ENCODE assay signal across 9 cellular contexts in the genomic region with DNA sequence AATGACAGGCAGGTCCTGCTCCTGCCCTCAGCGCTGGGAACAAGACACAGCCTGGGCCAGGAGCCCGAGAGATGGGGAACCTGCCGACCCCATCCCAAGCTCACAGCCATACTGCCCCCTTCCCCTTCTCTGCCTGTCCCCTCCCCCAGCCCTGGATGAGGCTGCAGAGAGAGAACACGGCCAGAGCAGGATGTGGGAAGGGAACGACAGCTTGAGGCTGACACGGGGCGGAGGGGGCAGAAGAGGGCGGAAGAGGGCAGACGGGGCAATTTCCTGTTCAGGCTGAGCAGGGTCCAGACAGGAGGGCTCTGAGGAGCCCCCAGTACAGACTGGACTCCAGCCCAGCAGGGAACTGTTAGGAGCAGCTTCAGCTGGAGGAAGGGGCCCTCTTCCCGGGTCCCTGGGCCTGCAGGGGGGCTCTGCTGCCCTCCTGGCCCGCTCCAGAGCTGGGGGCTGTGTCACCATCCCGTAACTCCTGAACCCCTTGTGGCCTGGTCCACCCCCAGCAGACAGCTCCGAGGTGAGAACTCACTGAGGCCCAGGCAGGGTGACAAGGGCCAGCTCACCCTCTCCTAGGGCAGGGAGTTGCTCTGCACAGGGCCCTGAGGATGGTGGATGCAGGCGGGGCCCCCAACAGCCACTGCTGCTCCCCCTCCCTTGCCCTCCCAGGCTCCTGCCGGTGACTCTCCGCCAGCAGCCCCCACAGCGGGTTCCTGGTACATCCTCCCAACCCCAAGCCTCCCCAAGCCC. TPM values are rescaled to one million over a fixed set of nuclear protein-coding genes. Genes with fewer than 3 reads are reported as not detected.
A peak's percentile ranks its signal among the peaks of the same experiment; 100 is the strongest.
DNase-seq lines count a peak whose midpoint lies in the region; ATAC-seq lines count a peak whose summit lies in the region.
"Had no signal": no experiment of that assay in that cellular context is flagged by ENCODE, and none has a peak within 500 bp of the region (broad histone marks: within the 10 kb centered on the region; RNA-seq: fewer than 3 reads in every experiment).

No MANE protein-coding gene starts in this region.

- WGBS in trophoblast cell (ENCODE audit: extremely low coverage, insufficient coverage, insufficient read length), result no CpG with 5 or more reads among the region's 17 CpGs

- H4K12ac ChIP-seq in trophoblast cell (ENCODE audit: low read depth, low read length), result no peak overlapping the region

- H3K27ac Mint-ChIP-seq in activated T-helper 1 cell treated with anti-CD3 and anti-CD28 coated beads, Interleukin-12 subunit alpha, Interleukin-12 subunit beta, Interleukin-2, Interleukin-4 antibody, amounts not matched to agents 30 ng/mL and 10 ng/mL and 1 ng/mL, durations not matched to agents 14 hours and 24 hours and 36 hours, result peak overlapping the region; percentile 73
- H3K27ac Mint-ChIP-seq: brain had no signal

- H4K8ac ChIP-seq in trophoblast cell (ENCODE audit: low read depth, low read length), result no peak overlapping the region

- peaks cover 14% of the 10 kb centered on the region for H3K36me3 Mint-ChIP-seq in activated T-helper 1 cell treated with anti-CD3 and anti-CD28 coated beads, Interleukin-12 subunit alpha, Interleukin-12 subunit beta, Interleukin-2, Interleukin-4 antibody, amounts not matched to agents 30 ng/mL and 10 ng/mL and 1 ng/mL, durations not matched to agents 14 hours and 24 hours and 36 hours (ENCODE audit: low read depth)

- intact Hi-C loops in activated T-helper 1 cell treated with anti-CD3 and anti-CD28 coated beads, Interleukin-12 subunit alpha, Interleukin-12 subunit beta, Interleukin-2, Interleukin-4 antibody, amounts not matched to agents 30 ng/mL and 10 ng/mL and 1 ng/mL, durations not matched to agents 14 hours and 24 hours and 36 hours (cut with micrococcal nuclease), result no loop called here

- H2BK5ac ChIP-seq in trophoblast cell (ENCODE audit: low read depth, low read length, poor library complexity), result no peak overlapping the region

- H2BK120ac ChIP-seq in trophoblast cell (ENCODE audit: insufficient read depth, low read length, poor library complexity), result no peak overlapping the region

- peaks cover 45% of the 10 kb centered on the region for H3K4me1 Mint-ChIP-seq in activated T-helper 1 cell treated with anti-CD3 and anti-CD28 coated beads, Interleukin-12 subunit alpha, Interleukin-12 subunit beta, Interleukin-2, Interleukin-4 antibody, amounts not matched to agents 30 ng/mL and 10 ng/mL and 1 ng/mL, durations not matched to agents 14 hours and 24 hours and 36 hours (ENCODE audit: low read depth)

- no peak overlapping the region for H3K9ac ChIP-seq in trophoblast cell (ENCODE audit: low read length)

- H3K79me2 ChIP-seq in trophoblast cell (ENCODE audit: control insufficient read depth, insufficient read depth, low read length, poor library complexity), result no peaks in the 10 kb centered on the region

- H3K27ac ChIP-seq in layer of hippocampus (ENCODE audit: low read depth, low read length), result peak overlapping the region; percentile 44
- peak overlapping the region; percentile 40 for H3K27ac ChIP-seq in substantia nigra (ENCODE audit: low read depth, low read length, poor library complexity, severe bottlenecking)
- no peak overlapping the region for H3K27ac ChIP-seq in trophoblast cell (ENCODE audit: low read depth, low read length)

- H3K9me3 Mint-ChIP-seq in activated T-helper 1 cell treated with anti-CD3 and anti-CD28 coated beads, Interleukin-12 subunit alpha, Interleukin-12 subunit beta, Interleukin-2, Interleukin-4 antibody, amounts not matched to agents 30 ng/mL and 10 ng/mL and 1 ng/mL, durations not matched to agents 14 hours and 24 hours and 36 hours, result no peaks in the 10 kb centered on the region
- H3K9me3 Mint-ChIP-seq: brain had no signal

- peak; percentile 75 for DNase-seq in NK-92 treated with Interleukin-12 subunit alpha and Interleukin-12 subunit beta, amount 100 ng/mL, for 24 hours (lab: John Stamatoyannopoulos, UW)
- DNase-seq in NK-92 (lab: John Stamatoyannopoulos, UW; ENCODE audit: unreplicated experiment) (no peak), substantia nigra (lab: John Stamatoyannopoulos, UW) (peak in 6 of 49 donors; percentile 22 to 62 (median 38)), GM19238 (ENCODE audit: insufficient read length, low spot score) (no peak), trophoblast cell (no peak)
- peak; percentile 38 for DNase-seq in activated T-helper 1 cell treated with anti-CD3 and anti-CD28 coated beads, Interleukin-12 subunit alpha, Interleukin-12 subunit beta, Interleukin-2, Interleukin-4 antibody, amounts not matched to agents 30 ng/mL and 10 ng/mL and 1 ng/mL, durations not matched to agents 14 hours and 24 hours and 36 hours (ENCODE audit: low spot score)

- peaks cover 55 to 70% of the 10 kb centered on the region in 2 experiments for H3K36me3 ChIP-seq in trophoblast cell (ENCODE audit: control insufficient read depth in 1 of 2, insufficient read depth in 2 of 2, low read length in 2 of 2)

- peaks cover 2% of the 10 kb centered on the region for H3K9me3 ChIP-seq in trophoblast cell (ENCODE audit: insufficient read depth, low read depth, low read length)

- H2BK12ac ChIP-seq in trophoblast cell (ENCODE audit: low read length), result no peak overlapping the region

- H2AFZ ChIP-seq in trophoblast cell (ENCODE audit: insufficient read depth, low read length, poor library complexity), result no peak overlapping the region

- no peak for ATAC-seq in GM18517 (IDR thresholded peaks at IDR 0.05; ENCODE audit: unreplicated experiment)

- H3K14ac ChIP-seq in trophoblast cell (ENCODE audit: low read length), result no peak overlapping the region

- no peak overlapping the region for H3K4me3 ChIP-seq in trophoblast cell (ENCODE audit: low read depth, low read length)

- H3K27me3 ChIP-seq in layer of hippocampus (ENCODE audit: control insufficient read depth, insufficient read depth, low read length) (no peaks in the 10 kb centered on the region), trophoblast cell (ENCODE audit: insufficient read depth, low read length) (no peaks in the 10 kb centered on the region)

- H3K79me1 ChIP-seq in trophoblast cell (ENCODE audit: low read length), result peaks cover 2% of the 10 kb centered on the region

- no peak overlapping the region for H4K91ac ChIP-seq in trophoblast cell (ENCODE audit: low read depth, low read length)

- no peak overlapping the region for H3K23ac ChIP-seq in trophoblast cell (ENCODE audit: low read length)

- H3K4me1 ChIP-seq in trophoblast cell (ENCODE audit: control insufficient read depth in 1 of 2, insufficient read depth in 2 of 2, low read length in 2 of 2), result peaks cover 17 to 18% of the 10 kb centered on the region in 2 experiments

- H3K4me3 Mint-ChIP-seq in activated T-helper 1 cell treated with anti-CD3 and anti-CD28 coated beads, Interleukin-12 subunit alpha, Interleukin-12 subunit beta, Interleukin-2, Interleukin-4 antibody, amounts not matched to agents 30 ng/mL and 10 ng/mL and 1 ng/mL, durations not matched to agents 14 hours and 24 hours and 36 hours, result peak overlapping the region; percentile 63
- H3K4me3 Mint-ChIP-seq: brain had no signal

- H2AK5ac ChIP-seq in trophoblast cell (ENCODE audit: low read length), result no peak overlapping the region

- no peak overlapping the region for H3K4ac ChIP-seq in trophoblast cell (ENCODE audit: low read depth, low read length)

- H3K27me3 Mint-ChIP-seq in activated T-helper 1 cell treated with anti-CD3 and anti-CD28 coated beads, Interleukin-12 subunit alpha, Interleukin-12 subunit beta, Interleukin-2, Interleukin-4 antibody, amounts not matched to agents 30 ng/mL and 10 ng/mL and 1 ng/mL, durations not matched to agents 14 hours and 24 hours and 36 hours (ENCODE audit: insufficient read depth), result no peaks in the 10 kb centered on the region
- H3K27me3 Mint-ChIP-seq: brain had no signal

- no peak overlapping the region for H3K4me2 ChIP-seq in trophoblast cell (ENCODE audit: low read length)

- H3K18ac ChIP-seq in trophoblast cell (ENCODE audit: low read length), result no peak overlapping the region

RNA-seq across cellular contexts. Expression of a gene that starts 5.7 kb away (rescaled TPM):
- total RNA-seq in activated T-helper 1 cell treated with anti-CD3 and anti-CD28 coated beads, Interleukin-12 subunit alpha, Interleukin-12 subunit beta, Interleukin-2, Interleukin-4 antibody, amounts not matched to agents 30 ng/mL and 10 ng/mL and 1 ng/mL, durations not matched to agents 14 hours and 24 hours and 36 hours, result 84.2 and 92.1 TPM in 2 replicates
- 141 and 149 TPM in 2 replicates for polyA plus RNA-seq in trophoblast cell (2013)

RNA-seq across cellular contexts. Expression of a gene that starts 7.6 kb away (rescaled TPM):
- total RNA-seq in activated T-helper 1 cell treated with anti-CD3 and anti-CD28 coated beads, Interleukin-12 subunit alpha, Interleukin-12 subunit beta, Interleukin-2, Interleukin-4 antibody, amounts not matched to agents 30 ng/mL and 10 ng/mL and 1 ng/mL, durations not matched to agents 14 hours and 24 hours and 36 hours, result 0.32 and 0.52 TPM in 2 replicates
- polyA plus RNA-seq in trophoblast cell (2013), result 1.0 and 1.3 TPM in 2 replicates

Comparison
In these comparisons a context has a peak if more than half of its experiments do, and no peak if none do; other contexts are left out.
1. DNase-seq: peak in NK-92 treated with Interleukin-12 subunit alpha and Interleukin-12 subunit beta, amount 100 ng/mL, for 24 hours (single experiment) and activated T-helper 1 cell treated with anti-CD3 and anti-CD28 coated beads, Interleukin-12 subunit alpha, Interleukin-12 subunit beta, Interleukin-2, Interleukin-4 antibody, amounts not matched to agents 30 ng/mL and 10 ng/mL and 1 ng/mL, durations not matched to agents 14 hours and 24 hours and 36 hours (single experiment); none in NK-92 (single experiment), GM19238 (single experiment) and trophoblast cell (0 of 2).